Comparison of ENCODE assay signal across 9 cellular contexts in the genomic region with DNA sequence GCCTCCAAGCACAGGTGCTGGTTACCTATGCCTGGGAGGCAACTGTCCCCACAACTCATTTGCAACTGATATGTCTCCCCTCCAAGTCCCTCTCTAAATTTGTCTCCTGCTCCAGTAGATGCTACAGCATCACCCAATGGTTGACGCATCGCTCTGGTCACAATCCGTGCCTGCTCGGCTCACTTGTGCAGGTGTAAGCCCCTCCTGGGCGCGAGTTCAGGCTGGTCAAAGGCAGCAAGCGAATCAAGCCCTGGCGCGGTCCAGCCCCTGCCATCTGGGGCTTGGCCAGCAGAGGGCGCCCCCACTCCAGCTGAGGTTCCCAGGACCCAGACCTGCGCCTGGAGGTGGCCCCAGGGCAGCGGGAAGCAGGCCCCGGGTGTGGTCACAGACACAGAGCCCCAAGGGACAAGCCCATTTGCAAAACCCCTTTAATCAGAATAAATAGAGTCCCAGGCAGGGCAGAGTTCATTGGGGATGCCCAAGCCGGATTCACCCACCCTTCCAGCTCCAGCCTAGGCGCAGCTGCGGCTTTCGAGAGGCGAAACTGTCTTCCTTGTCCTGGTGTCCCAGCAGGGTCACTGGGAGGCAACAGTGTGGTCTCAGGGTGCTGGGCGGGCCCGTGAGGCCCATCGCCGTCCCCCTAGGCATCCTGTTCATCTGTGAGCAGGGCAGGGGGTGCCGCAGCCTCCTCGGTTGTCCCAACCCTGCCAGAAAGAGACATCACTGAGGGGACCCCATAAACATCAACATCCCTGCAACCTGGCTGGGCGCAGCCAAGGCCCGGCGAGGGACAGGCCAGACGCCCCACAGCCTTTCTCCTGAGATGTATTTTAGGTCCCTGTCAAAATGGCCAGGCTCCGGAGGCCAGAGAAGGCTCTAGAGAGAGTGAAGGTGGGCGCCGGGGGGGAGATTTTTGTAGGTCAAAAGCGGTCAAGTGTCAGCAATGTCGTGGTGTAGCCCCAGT. TPM values are rescaled to one million over a fixed set of nuclear protein-coding genes. Genes with fewer than 3 reads are reported as not detected.
DNase-seq lines count a peak whose midpoint lies in the region; ATAC-seq and TF ChIP-seq lines count a peak whose summit lies in the region.
"Had no signal": no experiment of that assay in that cellular context is flagged by ENCODE, and none has a peak within 500 bp of the region (broad histone marks: within the 10 kb centered on the region; RNA-seq: fewer than 3 reads in every experiment).

No MANE protein-coding gene starts in this region.

- CTCF ChIA-PET in activated CD8-positive, alpha-beta T cell treated with anti-CD3 and anti-CD28 coated beads for 36 hours (lab: Charles Lee) = interaction anchor here (0.6 to 7.4 kb wide), 20 partner anchors 8 to 161 kb away, joined by 3 to 74 read pairs (median 5); a partner anchor contains a TSS

- no peaks in the 10 kb centered on the region for H3K36me3 ChIP-seq in GM23338 (ENCODE audit: insufficient read depth)

- TF ChIP-seq CTCF in GM23338 (conservative IDR thresholded peaks at IDR 0.05; ENCODE audit: low read depth in 2 of 2) (peak; percentile 89 to 99), mesothelial cell of epicardium (IDR thresholded peaks at IDR 0.05; ENCODE audit: unreplicated experiment) (peak; percentile 99)
- TF ChIP-seq CTCF in activated CD8-positive, alpha-beta T cell treated with anti-CD3 and anti-CD28 coated beads for 36 hours (IDR thresholded peaks at IDR 0.05) = peak; percentile 99

- H3K9me3 Mint-ChIP-seq in GM23338 (no peaks in the 10 kb centered on the region; the same call in 2 of the 3 replicates), mesothelial cell of epicardium (no peaks in the 10 kb centered on the region)
- no peaks in the 10 kb centered on the region for H3K9me3 Mint-ChIP-seq in activated CD8-positive, alpha-beta T cell treated with anti-CD3 and anti-CD28 coated beads for 36 hours

- 0 out of 2 replicates have a peak, but pooled peaks cover 3% of the 10 kb centered on the region for H3F3A ChIP-seq in GM23338 (replicated peaks; ENCODE audit: low read depth)

- POLR2A ChIA-PET in activated CD8-positive, alpha-beta T cell treated with anti-CD3 and anti-CD28 coated beads for 36 hours (lab: Charles Lee) = interaction anchor here (1.0 to 5.4 kb wide), 6 partner anchors 12 to 63 kb away, joined by 4 to 56 read pairs (median 8); no protein-coding TSS in a partner anchor

- peaks cover 19% of the 10 kb centered on the region for H3K36me3 Mint-ChIP-seq in GM23338 (ENCODE audit: low read depth)
- H3K36me3 Mint-ChIP-seq in activated CD8-positive, alpha-beta T cell treated with anti-CD3 and anti-CD28 coated beads for 36 hours (ENCODE audit: low read depth) = peaks cover 54% of the 10 kb centered on the region
- peaks cover 10% of the 10 kb centered on the region for H3K36me3 Mint-ChIP-seq in mesothelial cell of epicardium

- H3K27ac Mint-ChIP-seq in GM23338 (peak overlapping the region; percentile 47), mesothelial cell of epicardium (no peak overlapping the region)
- H3K27ac Mint-ChIP-seq in activated CD8-positive, alpha-beta T cell treated with anti-CD3 and anti-CD28 coated beads for 36 hours = peak overlapping the region; percentile 80

- no peaks in the 10 kb centered on the region for H4K20me1 ChIP-seq in GM23338 (replicated peaks; ENCODE audit: insufficient read depth)

- H3K27me3 ChIP-seq in GM23338 (ENCODE audit: insufficient read depth) = no peaks in the 10 kb centered on the region

- no peak overlapping the region for H3K4me3 ChIP-seq in GM23338

- no peak overlapping the region for H3K27ac ChIP-seq in GM23338 (ENCODE audit: low read depth)

- H3K4me3 Mint-ChIP-seq in GM23338 (no peak overlapping the region), mesothelial cell of epicardium (no peak overlapping the region)
- H3K4me3 Mint-ChIP-seq in activated CD8-positive, alpha-beta T cell treated with anti-CD3 and anti-CD28 coated beads for 36 hours = no peak overlapping the region

- DNase-seq in COLO668 (lab: John Stamatoyannopoulos, UW; ENCODE audit: unreplicated experiment) (peak; percentile 57), GM23338 (ENCODE audit: low spot score) (peak; percentile 85), NCI-H526 (lab: John Stamatoyannopoulos, UW) (peak; percentile 49 to 90), mesothelial cell of epicardium (ENCODE audit: low spot score in 2 of 2, unreplicated experiment in 2 of 2) (peak; percentile 65 to 87)
- peak; percentile 85 for DNase-seq in activated CD8-positive, alpha-beta T cell treated with anti-CD3 and anti-CD28 coated beads for 36 hours
- DNase-seq in effector CD8-positive, alpha-beta T cell (lab: John Stamatoyannopoulos, UW) = peak; percentile 72
- peak; percentile 47 to 79 (median 73) for DNase-seq in stimulated activated naive CD4-positive, alpha-beta T cell (lab: John Stamatoyannopoulos, UW)

- H3K79me2 ChIP-seq in GM23338 (replicated peaks; ENCODE audit: insufficient read depth) = no peaks in the 10 kb centered on the region

- H2AFZ ChIP-seq in GM23338 = no peak overlapping the region

- peaks cover 19% of the 10 kb centered on the region for H3K27me3 Mint-ChIP-seq in GM23338 (ENCODE audit: insufficient read depth, low read depth, poor library complexity)
- H3K27me3 Mint-ChIP-seq in activated CD8-positive, alpha-beta T cell treated with anti-CD3 and anti-CD28 coated beads for 36 hours = no peaks in the 10 kb centered on the region
- H3K27me3 Mint-ChIP-seq in mesothelial cell of epicardium (ENCODE audit: low read depth) = no peaks in the 10 kb centered on the region

- intact Hi-C loops in activated CD8-positive, alpha-beta T cell treated with anti-CD3 and anti-CD28 coated beads for 36 hours (cut with micrococcal nuclease) = loop anchor here (5.0 kb wide), 1 partner anchor 55 kb away; a partner anchor contains a TSS

- ATAC-seq in GM23338 (peak; percentile 85), GM18498 (IDR thresholded peaks at IDR 0.05; ENCODE audit: unreplicated experiment) (no peak)
- peak; percentile 65 for ATAC-seq in activated CD8-positive, alpha-beta T cell treated with anti-CD3 and anti-CD28 coated beads for 36 hours

- no peaks in the 10 kb centered on the region for H3K4me1 ChIP-seq in GM23338 (ENCODE audit: insufficient read depth)

- no peaks in the 10 kb centered on the region for H3K9me2 ChIP-seq in GM23338 (ENCODE audit: insufficient read depth)

- peaks cover 2% of the 10 kb centered on the region for H3K4me1 Mint-ChIP-seq in GM23338
- H3K4me1 Mint-ChIP-seq in activated CD8-positive, alpha-beta T cell treated with anti-CD3 and anti-CD28 coated beads for 36 hours (ENCODE audit: low read depth) = peaks cover 44% of the 10 kb centered on the region
- H3K4me1 Mint-ChIP-seq in mesothelial cell of epicardium = no peaks in the 10 kb centered on the region

- H3K4me2 ChIP-seq in GM23338 = no peak overlapping the region

TF ChIP-seq in GM23338, 12 proteins besides CTCF, POLR2A, EP300 and RAD21 (continues in another document):
- TF ChIP-seq EZH2 (IDR thresholded peaks at IDR 0.05; ENCODE audit: low read depth, unreplicated experiment) = no peak
- TF ChIP-seq POLR2AphosphoS5 (IDR thresholded peaks at IDR 0.05; ENCODE audit: low read depth) = no peak; the same call in none of the 2 replicates
- TF ChIP-seq STAT1 (IDR thresholded peaks at IDR 0.05; ENCODE audit: unreplicated experiment) = no peak
- no peak for TF ChIP-seq ZNF114 (CRISPR knock-in tag; IDR thresholded peaks at IDR 0.05)
- no peak for TF ChIP-seq CREB1 (CRISPR knock-in tag; IDR thresholded peaks at IDR 0.05; ENCODE audit: low read depth)
- TF ChIP-seq ZNF331 (CRISPR knock-in tag; IDR thresholded peaks at IDR 0.05; ENCODE audit: low read depth) = no peak

RNA-seq across cellular contexts. Expression of a gene that starts 15.8 kb away (rescaled TPM):
- total RNA-seq in GM23338 (2014; rRNA removed; shearing (Covaris generic)) = 56.7 and 72.2 TPM in 2 replicates
- polyA plus RNA-seq in GM23338 (2016; fragmentation: Nextera tagmentation; extraction: Ambion mirVana) = 50.0 and 53.3 TPM in 2 replicates
- total RNA-seq in activated CD8-positive, alpha-beta T cell treated with anti-CD3 and anti-CD28 coated beads for 36 hours = 100 to 1,000 TPM; 209 to 213 TPM
- total RNA-seq in mesothelial cell of epicardium = 85.5 to 96.8 TPM (median 86.4 TPM) in 3 replicates

RNA-seq across cellular contexts. Expression of a gene that starts 17.8 kb away (rescaled TPM):
- 1.2 and 2.2 TPM in 2 replicates for total RNA-seq in GM23338 (2014; rRNA removed; shearing (Covaris generic))
- polyA plus RNA-seq in GM23338 (2016; fragmentation: Nextera tagmentation; extraction: Ambion mirVana) = 1.3 and 1.8 TPM in 2 replicates
- 100 to 1,000 TPM; 182 to 197 TPM for total RNA-seq in activated CD8-positive, alpha-beta T cell treated with anti-CD3 and anti-CD28 coated beads for 36 hours
- total RNA-seq in mesothelial cell of epicardium = 0.60 to 1.2 TPM (median 1.1 TPM) in 3 replicates

RNA-seq across cellular contexts. Expression of a gene that starts 33.4 kb away (rescaled TPM):
- total RNA-seq in GM23338 (2014; rRNA removed; shearing (Covaris generic)) = not detected in 2 replicates
- not detected in 2 replicates for polyA plus RNA-seq in GM23338 (2016; fragmentation: Nextera tagmentation; extraction: Ambion mirVana)
- under 1 TPM in 1 of 2 experiments, not detected in 1; 0.51 TPM for total RNA-seq in activated CD8-positive, alpha-beta T cell treated with anti-CD3 and anti-CD28 coated beads for 36 hours
- 0.16 TPM in 1 of 3 replicates, not detected in the others for total RNA-seq in mesothelial cell of epicardium
- total RNA-seq: activated CD8-positive, alpha-beta memory T cell treated with anti-CD3 and anti-CD28 coated beads for 36 hours had no signal

RNA-seq across cellular contexts. Expression of a gene that starts 55.6 kb away (rescaled TPM):
- 33.0 and 61.6 TPM in 2 replicates for total RNA-seq in GM23338 (2014; rRNA removed; shearing (Covaris generic))
- 43.1 and 46.9 TPM in 2 replicates for polyA plus RNA-seq in GM23338 (2016; fragmentation: Nextera tagmentation; extraction: Ambion mirVana)
- total RNA-seq in activated CD8-positive, alpha-beta T cell treated with anti-CD3 and anti-CD28 coated beads for 36 hours = 10 to 100 TPM; 92.6 to 95.1 TPM
- 47.7 to 52.7 TPM (median 52.0 TPM) in 3 replicates for total RNA-seq in mesothelial cell of epicardium

Comparison
In these comparisons a context has a peak if more than half of its experiments do, and no peak if none do; other contexts are left out.
1. RNA of a gene that starts 17.8 kb away (total RNA-seq): 182 to 197 TPM in activated CD8-positive, alpha-beta T cell treated with anti-CD3 and anti-CD28 coated beads for 36 hours; 1.2 to 2.2 TPM in GM23338 and 0.60 to 1.2 TPM in mesothelial cell of epicardium; every median in the first group is over 10 times any median in the second.
2. Peak in every context shown above with its lines, with median percentiles within 50 percentile points of each other: DNase-seq and CTCF ChIP-seq.